In genomic region chr13:85413664-85414063, GRCh38 we compare ENCODE assay signal across 35 cellular contexts.
"Had no signal": no experiment of that assay in that cellular context is flagged by ENCODE, and none has a peak within 500 bp of the region (broad histone marks: within the 10 kb centered on the region; RNA-seq: fewer than 3 reads in every experiment).

No MANE protein-coding gene starts in this region.

- ATAC-seq: activated CD8-positive, alpha-beta memory T cell treated with anti-CD3 and anti-CD28 coated beads, Interleukin-2, amount 10 ng/mL, durations not matched to agents 7 days and 5 days; activated CD8-positive, alpha-beta T cell treated with anti-CD3 and anti-CD28 coated beads for 36 hours; activated naive CD8-positive, alpha-beta T cell treated with anti-CD3 and anti-CD28 coated beads, Interleukin-2, amount 50 U/mL, for 24 hours; body of pancreas had no signal

- H3K36me3 ChIP-seq: adrenal gland, brain microvascular endothelial cell, breast epithelium had no signal

- H3K27me3 Mint-ChIP-seq: activated B cell treated with CpG ODN at 0.5 μM for 24 hours; activated CD4-positive, alpha-beta memory T cell treated with anti-CD3 and anti-CD28 coated beads for 36 hours; activated CD4-positive, alpha-beta T cell treated with anti-CD3 and anti-CD28 coated beads, Interleukin-2, amount 10 ng/mL, durations not matched to agents 24 days and 14 days; activated CD8-positive, alpha-beta memory T cell treated with anti-CD3 and anti-CD28 coated beads, Interleukin-2, amount 10 ng/mL, durations not matched to agents 7 days and 5 days; activated CD8-positive, alpha-beta T cell treated with anti-CD3 and anti-CD28 coated beads for 36 hours; activated naive CD4-positive, alpha-beta T cell treated with anti-CD3 and anti-CD28 coated beads, Interleukin-2, amount 10 ng/mL, durations not matched to agents 7 days and 5 days; activated naive CD4-positive, alpha-beta T cell treated with anti-CD3 and anti-CD28 coated beads, Interleukin-2, amount 50 U/mL, for 24 hours; activated naive CD8-positive, alpha-beta T cell; activated naive CD8-positive, alpha-beta T cell treated with anti-CD3 and anti-CD28 coated beads, Interleukin-2, amount 10 ng/mL, durations not matched to agents 7 days and 5 days; activated naive CD8-positive, alpha-beta T cell treated with anti-CD3 and anti-CD28 coated beads, Interleukin-2, amount 50 U/mL, for 24 hours; activated T-cell treated with anti-CD3 and anti-CD28 coated beads, Interleukin-2, amount 50 U/mL, for 24 hours had no signal

- H3K27ac ChIP-seq: adrenal gland, body of pancreas, brain microvascular endothelial cell, breast epithelium, VCaP had no signal

- H3K4me3 ChIP-seq: adrenal gland, body of pancreas, breast epithelium had no signal

- H3K27ac Mint-ChIP-seq: activated B cell treated with CpG ODN at 0.5 μM for 24 hours; activated CD4-positive, alpha-beta memory T cell treated with anti-CD3 and anti-CD28 coated beads for 36 hours; activated CD4-positive, alpha-beta T cell treated with anti-CD3 and anti-CD28 coated beads, Interleukin-2, amount 10 ng/mL, durations not matched to agents 24 days and 14 days; activated CD8-positive, alpha-beta memory T cell treated with anti-CD3 and anti-CD28 coated beads, Interleukin-2, amount 10 ng/mL, durations not matched to agents 7 days and 5 days; activated CD8-positive, alpha-beta T cell treated with anti-CD3 and anti-CD28 coated beads for 36 hours; activated naive CD4-positive, alpha-beta T cell treated with anti-CD3 and anti-CD28 coated beads, Interleukin-2, amount 10 ng/mL, durations not matched to agents 7 days and 5 days; activated naive CD4-positive, alpha-beta T cell treated with anti-CD3 and anti-CD28 coated beads, Interleukin-2, amount 50 U/mL, for 24 hours; activated naive CD8-positive, alpha-beta T cell; activated naive CD8-positive, alpha-beta T cell treated with anti-CD3 and anti-CD28 coated beads, Interleukin-2, amount 10 ng/mL, durations not matched to agents 7 days and 5 days; activated naive CD8-positive, alpha-beta T cell treated with anti-CD3 and anti-CD28 coated beads, Interleukin-2, amount 50 U/mL, for 24 hours; activated T-cell treated with anti-CD3 and anti-CD28 coated beads, Interleukin-2, amount 50 U/mL, for 24 hours; activated T-helper 2 cell treated with anti-CD3 and anti-CD28 coated beads, Interferon-gamma antibody, Interleukin-2, Interleukin-4, amounts not matched to agents 10 μg/mL and 5 μg/mL and 100 μg/mL, durations not matched to agents 14 hours and 24 hours and 36 hours; T-helper 1 cell treated with Interleukin-12 subunit alpha and Interleukin-12 subunit beta and Interleukin-4 antibody, amounts not matched to agents 30 μg/mL and 1 μg/mL, for 36 hours; T-helper 2 cell treated with Interferon-gamma antibody and Interleukin-4, amounts not matched to agents 5 μg/mL and 100 μg/mL, for 36 hours had no signal

- H3K9me3 ChIP-seq: adrenal gland, body of pancreas, breast epithelium had no signal

- H3K4me1 Mint-ChIP-seq: activated B cell treated with CpG ODN at 0.5 μM for 24 hours; activated CD4-positive, alpha-beta T cell treated with anti-CD3 and anti-CD28 coated beads, Interleukin-2, amount 10 ng/mL, durations not matched to agents 24 days and 14 days; activated CD8-positive, alpha-beta memory T cell treated with anti-CD3 and anti-CD28 coated beads, Interleukin-2, amount 10 ng/mL, durations not matched to agents 7 days and 5 days; activated naive CD4-positive, alpha-beta T cell treated with anti-CD3 and anti-CD28 coated beads, Interleukin-2, amount 10 ng/mL, durations not matched to agents 7 days and 5 days; activated naive CD4-positive, alpha-beta T cell treated with anti-CD3 and anti-CD28 coated beads, Interleukin-2, amount 50 U/mL, for 24 hours; activated naive CD8-positive, alpha-beta T cell treated with anti-CD3 and anti-CD28 coated beads, Interleukin-2, amount 10 ng/mL, durations not matched to agents 7 days and 5 days; activated naive CD8-positive, alpha-beta T cell treated with anti-CD3 and anti-CD28 coated beads, Interleukin-2, amount 50 U/mL, for 24 hours had no signal

- H3K4me1 ChIP-seq: adrenal gland, body of pancreas, breast epithelium had no signal

- DNase-seq: activated B cell treated with CpG ODN at 0.5 μM for 24 hours; activated CD4-positive, alpha-beta memory T cell treated with anti-CD3 and anti-CD28 coated beads for 36 hours; activated CD4-positive, alpha-beta T cell treated with anti-CD3 and anti-CD28 coated beads for 4 hours; activated CD4-positive, alpha-beta T cell treated with anti-CD3 and anti-CD28 coated beads, Interleukin-2, amount 10 ng/mL, durations not matched to agents 24 days and 14 days; activated CD4-positive, alpha-beta T cell treated with anti-CD3 and anti-CD28 coated beads, Interleukin-2, amount 50 U/mL, for 1 hour; activated CD4-positive, alpha-beta T cell treated with anti-CD3 and anti-CD28 coated beads, Interleukin-2, amount 50 U/mL, for 4 hours; activated CD4-positive, CD25-positive, alpha-beta regulatory T cell treated with anti-CD3 and anti-CD28 coated beads, Interleukin-2, amount 50 U/mL, for 72 hours; activated CD8-positive, alpha-beta memory T cell treated with anti-CD3 and anti-CD28 coated beads for 24 hours; activated CD8-positive, alpha-beta memory T cell treated with anti-CD3 and anti-CD28 coated beads, Interleukin-2, amount 10 ng/mL, durations not matched to agents 7 days and 5 days; activated CD8-positive, alpha-beta memory T cell treated with anti-CD3 and anti-CD28 coated beads, Interleukin-2, amount 50 U/mL, for 48 hours; activated CD8-positive, alpha-beta T cell treated with anti-CD3 and anti-CD28 coated beads for 36 hours; activated effector memory CD4-positive, alpha-beta T cell treated with Interleukin-2 at 50 U/mL for 16 hours; activated gamma-delta T cell; activated naive CD4-positive, alpha-beta T cell treated with anti-CD3 and anti-CD28 coated beads, Interleukin-2, amount 10 ng/mL, durations not matched to agents 7 days and 5 days; activated naive CD4-positive, alpha-beta T cell treated with Interleukin-2 at 50 U/mL for 16 hours; activated naive CD8-positive, alpha-beta T cell treated with anti-CD3 and anti-CD28 coated beads, Interleukin-2, amount 10 ng/mL, durations not matched to agents 7 days and 5 days; activated naive CD8-positive, alpha-beta T cell treated with anti-CD3 and anti-CD28 coated beads, Interleukin-2, amount 50 U/mL, for 24 hours; activated T-cell treated with anti-CD3 and anti-CD28 coated beads, Interleukin-2, amount 50 U/mL, for 24 hours; activated T-cell treated with anti-CD3 and anti-CD28 coated beads, Interleukin-2, amount 50 U/mL, for 48 hours; adrenal gland; amniotic stem cell; aorta; body of pancreas; brain microvascular endothelial cell; central memory CD4-positive, alpha-beta T cell; T-helper 1 cell; T-helper 2 cell; T-helper 9 cell had no signal

- H3K27me3 ChIP-seq: adrenal gland, body of pancreas, brain microvascular endothelial cell, breast epithelium had no signal

- H3K9me3 Mint-ChIP-seq: activated CD4-positive, alpha-beta memory T cell treated with anti-CD3 and anti-CD28 coated beads for 36 hours; activated CD4-positive, alpha-beta T cell treated with anti-CD3 and anti-CD28 coated beads, Interleukin-2, amount 10 ng/mL, durations not matched to agents 24 days and 14 days; activated CD8-positive, alpha-beta T cell treated with anti-CD3 and anti-CD28 coated beads for 36 hours; activated naive CD4-positive, alpha-beta T cell treated with anti-CD3 and anti-CD28 coated beads, Interleukin-2, amount 10 ng/mL, durations not matched to agents 7 days and 5 days; activated T-cell treated with anti-CD3 and anti-CD28 coated beads, Interleukin-2, amount 50 U/mL, for 24 hours; activated T-helper 2 cell treated with anti-CD3 and anti-CD28 coated beads, Interferon-gamma antibody, Interleukin-2, Interleukin-4, amounts not matched to agents 10 μg/mL and 5 μg/mL and 100 μg/mL, durations not matched to agents 14 hours and 24 hours and 36 hours; T-helper 1 cell treated with Interleukin-12 subunit alpha and Interleukin-12 subunit beta and Interleukin-4 antibody, amounts not matched to agents 30 μg/mL and 1 μg/mL, for 36 hours; T-helper 2 cell treated with Interferon-gamma antibody and Interleukin-4, amounts not matched to agents 5 μg/mL and 100 μg/mL, for 36 hours had no signal

- H3K36me3 Mint-ChIP-seq: activated CD4-positive, alpha-beta memory T cell treated with anti-CD3 and anti-CD28 coated beads for 36 hours; activated CD8-positive, alpha-beta memory T cell treated with anti-CD3 and anti-CD28 coated beads, Interleukin-2, amount 10 ng/mL, durations not matched to agents 7 days and 5 days; activated naive CD4-positive, alpha-beta T cell treated with anti-CD3 and anti-CD28 coated beads, Interleukin-2, amount 10 ng/mL, durations not matched to agents 7 days and 5 days; activated naive CD4-positive, alpha-beta T cell treated with anti-CD3 and anti-CD28 coated beads, Interleukin-2, amount 50 U/mL, for 24 hours; activated naive CD8-positive, alpha-beta T cell; activated naive CD8-positive, alpha-beta T cell treated with anti-CD3 and anti-CD28 coated beads, Interleukin-2, amount 10 ng/mL, durations not matched to agents 7 days and 5 days had no signal

- H3K4me3 Mint-ChIP-seq: activated B cell treated with CpG ODN at 0.5 μM for 24 hours; activated CD4-positive, alpha-beta memory T cell treated with anti-CD3 and anti-CD28 coated beads for 36 hours; activated CD4-positive, alpha-beta T cell treated with anti-CD3 and anti-CD28 coated beads, Interleukin-2, amount 10 ng/mL, durations not matched to agents 24 days and 14 days; activated CD8-positive, alpha-beta memory T cell treated with anti-CD3 and anti-CD28 coated beads, Interleukin-2, amount 10 ng/mL, durations not matched to agents 7 days and 5 days; activated CD8-positive, alpha-beta T cell treated with anti-CD3 and anti-CD28 coated beads for 36 hours; activated naive CD4-positive, alpha-beta T cell treated with anti-CD3 and anti-CD28 coated beads, Interleukin-2, amount 10 ng/mL, durations not matched to agents 7 days and 5 days; activated naive CD4-positive, alpha-beta T cell treated with anti-CD3 and anti-CD28 coated beads, Interleukin-2, amount 50 U/mL, for 24 hours; activated naive CD8-positive, alpha-beta T cell; activated naive CD8-positive, alpha-beta T cell treated with anti-CD3 and anti-CD28 coated beads, Interleukin-2, amount 10 ng/mL, durations not matched to agents 7 days and 5 days; activated naive CD8-positive, alpha-beta T cell treated with anti-CD3 and anti-CD28 coated beads, Interleukin-2, amount 50 U/mL, for 24 hours; activated T-cell treated with anti-CD3 and anti-CD28 coated beads, Interleukin-2, amount 50 U/mL, for 24 hours; T-helper 1 cell treated with Interleukin-12 subunit alpha and Interleukin-12 subunit beta and Interleukin-4 antibody, amounts not matched to agents 30 μg/mL and 1 μg/mL, for 36 hours; T-helper 2 cell treated with Interferon-gamma antibody and Interleukin-4, amounts not matched to agents 5 μg/mL and 100 μg/mL, for 36 hours had no signal
